9 cellular contexts compared by ENCODE assay signal in genomic region chr15:75149911-75150709, GRCh38. TPM values are rescaled to one million over a fixed set of nuclear protein-coding genes. Genes with fewer than 3 reads are reported as not detected.
DNase-seq lines count a peak whose midpoint lies in the region; ATAC-seq and TF ChIP-seq lines count a peak whose summit lies in the region.
"Had no signal": no experiment of that assay in that cellular context is flagged by ENCODE, and none has a peak within 500 bp of the region (broad histone marks: within the 10 kb centered on the region; RNA-seq: fewer than 3 reads in every experiment).

No MANE protein-coding gene starts in this region.

- peaks cover 30% of the 10 kb centered on the region for H3K4me1 Mint-ChIP-seq in T-helper 2 cell treated with Interferon-gamma antibody and Interleukin-4, amounts not matched to agents 5 μg/mL and 100 μg/mL, for 36 hours (ENCODE audit: low read depth)
- peaks cover 28 to 29% of the 10 kb centered on the region in 2 donors for H3K4me1 Mint-ChIP-seq in natural killer cell treated with Interleukin-12 subunit alpha and Interleukin-12 subunit beta and Interleukin-15 and Interleukin-18, amount 100 ng/mL, for 72 hours (ENCODE audit: low read depth in 2 of 2)

- H3K9me3 Mint-ChIP-seq in T-helper 2 cell treated with Interferon-gamma antibody and Interleukin-4, amounts not matched to agents 5 μg/mL and 100 μg/mL, for 36 hours: peaks cover 19% of the 10 kb centered on the region
- no peaks in the 10 kb centered on the region for H3K9me3 Mint-ChIP-seq in natural killer cell treated with Interleukin-12 subunit alpha and Interleukin-12 subunit beta and Interleukin-15 and Interleukin-18, amount 100 ng/mL, for 72 hours

- H3K36me3 Mint-ChIP-seq in T-helper 2 cell treated with Interferon-gamma antibody and Interleukin-4, amounts not matched to agents 5 μg/mL and 100 μg/mL, for 36 hours (ENCODE audit: low read depth): peaks cover 7% of the 10 kb centered on the region
- no peaks in the 10 kb centered on the region for H3K36me3 Mint-ChIP-seq in natural killer cell treated with Interleukin-12 subunit alpha and Interleukin-12 subunit beta and Interleukin-15 and Interleukin-18, amount 100 ng/mL, for 72 hours

- H3K27me3 Mint-ChIP-seq in T-helper 2 cell treated with Interferon-gamma antibody and Interleukin-4, amounts not matched to agents 5 μg/mL and 100 μg/mL, for 36 hours (ENCODE audit: low read depth): no peaks in the 10 kb centered on the region
- no peaks in the 10 kb centered on the region for H3K27me3 Mint-ChIP-seq in natural killer cell treated with Interleukin-12 subunit alpha and Interleukin-12 subunit beta and Interleukin-15 and Interleukin-18, amount 100 ng/mL, for 72 hours

- peaks cover 3% of the 10 kb centered on the region; the same call in 1 of the 2 replicates for H3K9me3 ChIP-seq in MG63

- peak; percentile 31 for DNase-seq in T-helper 2 cell treated with Interferon-gamma antibody and Interleukin-4, amounts not matched to agents 5 μg/mL and 100 μg/mL, for 36 hours (ENCODE audit: low spot score)
- no peak for DNase-seq in T-helper 2 cell
- DNase-seq in MG63: peak; percentile 41
- DNase-seq in choroid plexus epithelial cell (ENCODE audit: low read depth): peak; percentile 62
- no peak for DNase-seq in natural killer cell treated with Interleukin-12 subunit alpha and Interleukin-12 subunit beta and Interleukin-15 and Interleukin-18, amount 100 ng/mL, for 72 hours (ENCODE audit: low spot score)
- no peak for DNase-seq in NCI-H2171 treated with DMSO at 0.1 percent for 48 hours (lab: John Stamatoyannopoulos, UW)
- no peak for DNase-seq in NCI-H69 (lab: John Stamatoyannopoulos, UW)
- DNase-seq: NCI-H526 had no signal

- H3K27me3 ChIP-seq in MG63: no peaks in the 10 kb centered on the region

- no peak overlapping the region for H3K27ac Mint-ChIP-seq in T-helper 2 cell treated with Interferon-gamma antibody and Interleukin-4, amounts not matched to agents 5 μg/mL and 100 μg/mL, for 36 hours
- peak overlapping the region in 1 of 2 donors; percentile 78 for H3K27ac Mint-ChIP-seq in natural killer cell treated with Interleukin-12 subunit alpha and Interleukin-12 subunit beta and Interleukin-15 and Interleukin-18, amount 100 ng/mL, for 72 hours

- peak; percentile 51 to 65 for ATAC-seq in natural killer cell treated with Interleukin-12 subunit alpha and Interleukin-12 subunit beta and Interleukin-15 and Interleukin-18, amount 100 ng/mL, for 72 hours
- no peak for ATAC-seq in GM18870 (IDR thresholded peaks at IDR 0.05; ENCODE audit: unreplicated experiment)

- no peaks in the 10 kb centered on the region for H3K36me3 ChIP-seq in MG63

- no peak overlapping the region for H3K4me3 Mint-ChIP-seq in T-helper 2 cell treated with Interferon-gamma antibody and Interleukin-4, amounts not matched to agents 5 μg/mL and 100 μg/mL, for 36 hours
- no peak overlapping the region for H3K4me3 Mint-ChIP-seq in natural killer cell treated with Interleukin-12 subunit alpha and Interleukin-12 subunit beta and Interleukin-15 and Interleukin-18, amount 100 ng/mL, for 72 hours

- TF ChIP-seq CTCF in choroid plexus epithelial cell (conservative IDR thresholded peaks at IDR 0.05; ENCODE audit: low read depth, low read length): no peak

- H3K4me3 ChIP-seq in MG63: no peak overlapping the region
- H3K4me3 ChIP-seq in choroid plexus epithelial cell (ENCODE audit: low read depth, low read length): no peak overlapping the region

RNA-seq across cellular contexts. Expression of gene C15orf39, which starts 51.6 kb away (rescaled TPM):
- 1.8 and 2.8 TPM in 2 replicates for total RNA-seq in MG63 (2014; rRNA removed; shearing (Covaris generic); ENCODE audit: low replicate concordance)
- 10 to 100 TPM; 26.8 to 30.3 TPM for total RNA-seq in natural killer cell treated with Interleukin-12 subunit alpha and Interleukin-12 subunit beta and Interleukin-15 and Interleukin-18, amount 100 ng/mL, for 72 hours

Comparison
In these comparisons a context has a peak if more than half of its experiments do, and no peak if none do; other contexts are left out.
1. DNase-seq: peak in T-helper 2 cell treated with Interferon-gamma antibody and Interleukin-4, amounts not matched to agents 5 μg/mL and 100 μg/mL, for 36 hours (single experiment), MG63 (single experiment) and choroid plexus epithelial cell (single experiment); none in T-helper 2 cell (0 of 5), natural killer cell treated with Interleukin-12 subunit alpha and Interleukin-12 subunit beta and Interleukin-15 and Interleukin-18, amount 100 ng/mL, for 72 hours (single experiment), NCI-H2171 treated with DMSO at 0.1 percent for 48 hours (single experiment) and NCI-H69 (single experiment).